ENCODE assay signal across 9 cellular contexts in genomic region chr2:72886505-72887031, GRCh38. TPM values are rescaled to one million over a fixed set of nuclear protein-coding genes. Genes with fewer than 3 reads are reported as not detected.
DNase-seq lines count a peak whose midpoint lies in the region; ATAC-seq and TF ChIP-seq lines count a peak whose summit lies in the region.
"Had no signal": no experiment of that assay in that cellular context is flagged by ENCODE, and none has a peak within 500 bp of the region (broad histone marks: within the 10 kb centered on the region; RNA-seq: fewer than 3 reads in every experiment).

No MANE protein-coding gene starts in this region.

- H3K36me3 ChIP-seq in iPS-20b (ENCODE audit: insufficient read depth, low read depth, low read length) (no peaks in the 10 kb centered on the region), suprapubic skin (peaks cover 4% of the 10 kb centered on the region)

- 25% methylated on average over 7 of the region's 7 CpGs for WGBS in suprapubic skin

- H3K36me3 Mint-ChIP-seq in T-helper 2 cell treated with Interferon-gamma antibody and Interleukin-4, amounts not matched to agents 5 μg/mL and 100 μg/mL, for 36 hours (ENCODE audit: low read depth): no peaks in the 10 kb centered on the region
- no peaks in the 10 kb centered on the region for H3K36me3 Mint-ChIP-seq in activated CD8-positive, alpha-beta T cell treated with anti-CD3 and anti-CD28 coated beads, Interleukin-2, amount 10 ng/mL, durations not matched to agents 7 days and 5 days (ENCODE audit: low read depth)

- POLR2A ChIA-PET in activated CD8-positive, alpha-beta T cell treated with anti-CD3 and anti-CD28 coated beads, Interleukin-2, amount 10 ng/mL, durations not matched to agents 7 days and 5 days (lab: Charles Lee): interaction anchor here (0.6 kb wide), 2 partner anchors 185 to 349 kb away, joined by 3 read pairs; partner anchors contain the start of gene SFXN5

- no peaks in the 10 kb centered on the region for H3K4me1 ChIP-seq in iPS-20b (ENCODE audit: insufficient read depth, low read length)
- H3K4me1 ChIP-seq in suprapubic skin: peaks cover 24% of the 10 kb centered on the region

- H3K27me3 ChIP-seq in iPS-20b (ENCODE audit: insufficient read depth, low read length): peaks cover 85% of the 10 kb centered on the region
- peaks cover 6% of the 10 kb centered on the region for H3K27me3 ChIP-seq in suprapubic skin

- H3K27ac ChIP-seq in iPS-20b (ENCODE audit: low read length) (no peak overlapping the region), suprapubic skin (no peak overlapping the region)

- CTCF ChIA-PET in activated CD8-positive, alpha-beta T cell treated with anti-CD3 and anti-CD28 coated beads, Interleukin-2, amount 10 ng/mL, durations not matched to agents 7 days and 5 days (lab: Charles Lee): interaction anchor here (0.5 to 3.2 kb wide), 13 partner anchors 10 to 291 kb away, joined by 3 to 18 read pairs (median 5); partner anchors contain the start of gene EMX1

- no peak for ATAC-seq in activated CD8-positive, alpha-beta T cell treated with anti-CD3 and anti-CD28 coated beads, Interleukin-2, amount 10 ng/mL, durations not matched to agents 7 days and 5 days
- ATAC-seq in GM18519 (IDR thresholded peaks at IDR 0.05; ENCODE audit: low FRiP score, unreplicated experiment): no peak
- ATAC-seq in GM19397 (IDR thresholded peaks at IDR 0.05; ENCODE audit: unreplicated experiment): no peak

- no peak overlapping the region for H3K27ac Mint-ChIP-seq in T-helper 2 cell treated with Interferon-gamma antibody and Interleukin-4, amounts not matched to agents 5 μg/mL and 100 μg/mL, for 36 hours
- no peak overlapping the region for H3K27ac Mint-ChIP-seq in activated CD8-positive, alpha-beta T cell treated with anti-CD3 and anti-CD28 coated beads, Interleukin-2, amount 10 ng/mL, durations not matched to agents 7 days and 5 days

- TF ChIP-seq EP300 in suprapubic skin (IDR thresholded peaks at IDR 0.05): no peak

- DNase-seq in T-helper 2 cell treated with Interferon-gamma antibody and Interleukin-4, amounts not matched to agents 5 μg/mL and 100 μg/mL, for 36 hours (ENCODE audit: low spot score): no peak
- DNase-seq in T-helper 2 cell (no peak), suprapubic skin (ENCODE audit: low spot score in 2 of 2) (no peak), D341Med (ENCODE audit: low spot score) (no peak)
- DNase-seq in activated CD8-positive, alpha-beta T cell treated with anti-CD3 and anti-CD28 coated beads, Interleukin-2, amount 10 ng/mL, durations not matched to agents 7 days and 5 days: no peak
- DNase-seq: DND-41 had no signal

- H3K4me3 ChIP-seq in iPS-20b (ENCODE audit: low read length) (peak overlapping the region; percentile 82), suprapubic skin (peak overlapping the region; percentile 60)

- peaks cover 2% of the 10 kb centered on the region for H3K4me1 Mint-ChIP-seq in T-helper 2 cell treated with Interferon-gamma antibody and Interleukin-4, amounts not matched to agents 5 μg/mL and 100 μg/mL, for 36 hours (ENCODE audit: low read depth)
- peaks cover 2% of the 10 kb centered on the region for H3K4me1 Mint-ChIP-seq in activated CD8-positive, alpha-beta T cell treated with anti-CD3 and anti-CD28 coated beads, Interleukin-2, amount 10 ng/mL, durations not matched to agents 7 days and 5 days (ENCODE audit: low read depth)

- no peak for TF ChIP-seq CTCF in suprapubic skin (IDR thresholded peaks at IDR 0.05)

- no peak for TF ChIP-seq POLR2A in suprapubic skin (IDR thresholded peaks at IDR 0.05)

- H3K9me3 Mint-ChIP-seq in T-helper 2 cell treated with Interferon-gamma antibody and Interleukin-4, amounts not matched to agents 5 μg/mL and 100 μg/mL, for 36 hours: no peaks in the 10 kb centered on the region
- no peaks in the 10 kb centered on the region for H3K9me3 Mint-ChIP-seq in activated CD8-positive, alpha-beta T cell treated with anti-CD3 and anti-CD28 coated beads, Interleukin-2, amount 10 ng/mL, durations not matched to agents 7 days and 5 days (ENCODE audit: insufficient read depth)

- peak overlapping the region; percentile 56 for H3K4me3 Mint-ChIP-seq in T-helper 2 cell treated with Interferon-gamma antibody and Interleukin-4, amounts not matched to agents 5 μg/mL and 100 μg/mL, for 36 hours
- peak overlapping the region; percentile 48 for H3K4me3 Mint-ChIP-seq in activated CD8-positive, alpha-beta T cell treated with anti-CD3 and anti-CD28 coated beads, Interleukin-2, amount 10 ng/mL, durations not matched to agents 7 days and 5 days

- H3K9me3 ChIP-seq in iPS-20b (ENCODE audit: insufficient read depth, low read depth, low read length) (no peaks in the 10 kb centered on the region), suprapubic skin (no peaks in the 10 kb centered on the region)

- no peak overlapping the region for H3K9ac ChIP-seq in iPS-20b (ENCODE audit: low read depth, low read length)

- H3K27me3 Mint-ChIP-seq in T-helper 2 cell treated with Interferon-gamma antibody and Interleukin-4, amounts not matched to agents 5 μg/mL and 100 μg/mL, for 36 hours (ENCODE audit: low read depth): peaks cover 33% of the 10 kb centered on the region
- H3K27me3 Mint-ChIP-seq in activated CD8-positive, alpha-beta T cell treated with anti-CD3 and anti-CD28 coated beads, Interleukin-2, amount 10 ng/mL, durations not matched to agents 7 days and 5 days (ENCODE audit: low read depth): peaks cover 47% of the 10 kb centered on the region

RNA-seq across cellular contexts. Expression of gene SPR, which starts 0.6 kb away (rescaled TPM):
- under 1 TPM; 0.65 to 0.79 TPM for total RNA-seq in activated CD8-positive, alpha-beta T cell treated with anti-CD3 and anti-CD28 coated beads, Interleukin-2, amount 10 ng/mL, durations not matched to agents 7 days and 5 days
- 10 to 100 TPM; 11.9 to 14.2 (median 14.1) TPM for total RNA-seq in suprapubic skin

RNA-seq across cellular contexts. Expression of gene EMX1, which starts 30.8 kb away (rescaled TPM):
- not detected for total RNA-seq in activated CD8-positive, alpha-beta T cell treated with anti-CD3 and anti-CD28 coated beads, Interleukin-2, amount 10 ng/mL, durations not matched to agents 7 days and 5 days
- total RNA-seq in suprapubic skin: not detected

Comparison
In these comparisons a context has a peak if more than half of its experiments do, and no peak if none do; other contexts are left out.
1. RNA of gene SPR, which starts 0.6 kb away (total RNA-seq): 11.9 to 14.2 TPM in suprapubic skin; 0.65 to 0.79 TPM in activated CD8-positive, alpha-beta T cell treated with anti-CD3 and anti-CD28 coated beads, Interleukin-2, amount 10 ng/mL, durations not matched to agents 7 days and 5 days; every median in the first group is over 4 times any median in the second.